Comparison of ENCODE assay signal across 14 cellular contexts in the genomic region with DNA sequence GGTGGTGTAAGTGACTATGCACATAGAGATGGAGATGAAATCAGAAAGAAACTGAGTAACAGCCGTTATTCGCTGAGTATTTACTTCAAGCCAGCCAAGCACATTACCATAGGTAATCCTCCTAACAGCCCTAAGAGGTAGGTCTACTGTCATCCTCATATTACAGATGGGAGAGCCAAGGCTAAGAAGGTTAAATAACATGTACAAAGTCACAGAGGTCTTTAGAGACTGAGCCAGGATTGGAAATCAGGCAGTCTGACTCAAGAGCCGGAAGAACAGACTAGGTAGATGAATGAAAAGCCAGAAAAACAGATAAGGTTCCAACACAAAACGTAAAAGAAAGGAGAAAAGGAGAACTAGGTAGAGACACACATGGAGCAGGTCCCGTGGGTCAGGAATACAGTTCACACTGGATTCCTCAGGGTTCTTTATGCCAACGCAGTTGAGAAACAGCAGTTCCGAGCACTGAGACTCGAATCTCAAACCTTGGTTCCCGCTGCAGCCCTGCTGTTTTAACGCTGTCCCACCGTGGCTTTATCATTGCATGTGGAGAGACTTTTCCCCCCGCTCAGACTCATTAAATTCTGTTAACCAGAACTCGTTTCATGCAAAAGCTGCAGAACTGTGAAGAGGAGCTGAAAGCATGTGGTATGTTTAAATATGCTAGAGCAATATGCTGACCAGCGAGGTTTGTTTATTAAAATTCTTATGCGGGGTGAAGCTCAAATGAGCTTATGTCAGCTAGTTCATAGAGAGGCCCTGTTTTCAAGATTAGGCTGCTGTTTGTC.
A peak's percentile ranks its signal among the peaks of the same experiment; 100 is the strongest.
DNase-seq lines count a peak whose midpoint lies in the region; ATAC-seq, FAIRE-seq and TF ChIP-seq lines count a peak whose summit lies in the region.
"Had no signal": no experiment of that assay in that cellular context is flagged by ENCODE, and none has a peak within 500 bp of the region (broad histone marks: within the 10 kb centered on the region; RNA-seq: fewer than 3 reads in every experiment).

No MANE protein-coding gene starts in this region.

- H3K27me3 ChIP-seq in K562 (ENCODE audit: control insufficient read depth in 2 of 2, insufficient read depth in 2 of 2, low read length in 2 of 2), result no peaks in the 10 kb centered on the region
- no peaks in the 10 kb centered on the region for H3K27me3 ChIP-seq in spleen (replicated peaks in 1 of 7)
- H3K27me3 ChIP-seq: upper lobe of right lung had no signal

- no peak for TF ChIP-seq CTCF in K562 (IDR thresholded peaks at IDR 0.05 in 2 of 3, conservative IDR thresholded peaks at IDR 0.05 in 1 of 3; ENCODE audit: insufficient read depth in 2 of 3, low read depth in 1 of 3, low read length in 3 of 3)
- no peak for TF ChIP-seq CTCF in spleen (IDR thresholded peaks at IDR 0.05 in 8 of 11, conservative IDR thresholded peaks at IDR 0.05 in 3 of 11)
- no peak for TF ChIP-seq CTCF in RWPE1 (conservative IDR thresholded peaks at IDR 0.05; ENCODE audit: low read depth)

- no peaks in the 10 kb centered on the region for H3K79me2 ChIP-seq in K562 (ENCODE audit: control insufficient read depth, insufficient read depth, low read length)

- peak; percentile 11 for FAIRE-seq in K562 (lab: Jason Lieb, UNC)

- POLR2A ChIA-PET in activated CD4-positive, alpha-beta T cell treated with anti-CD3 and anti-CD28 coated beads, Interleukin-2, amount 10 ng/mL, durations not matched to agents 7 days and 5 days (lab: Charles Lee), result no interaction called here
- POLR2A ChIA-PET in K562 (lab: Yijun Ruan, JAX), result interaction anchor here (0.6 to 1.4 kb wide), 2 partner anchors 12 to 15 kb away, joined by 3 read pairs; no protein-coding TSS in a partner anchor
- POLR2A ChIA-PET in RWPE1 (lab: Yijun Ruan, JAX; ENCODE audit: low non-redundant PET), result no interaction called here

- H3K9me3 ChIP-seq in K562 (replicated peaks; ENCODE audit: control insufficient read depth, insufficient read depth, low read depth, low read length), result no peaks in the 10 kb centered on the region
- H3K9me3 ChIP-seq in spleen, result no peaks in the 10 kb centered on the region
- H3K9me3 ChIP-seq: upper lobe of right lung had no signal

- in situ Hi-C loops in K562 (cut with MboI), result no loop called here

- BruUV-seq in K562 (replicated peaks; lab: Mats Ljungman, UMichigan), result no TSS peak

- H3K27ac Mint-ChIP-seq in activated CD4-positive, alpha-beta T cell treated with anti-CD3 and anti-CD28 coated beads, Interleukin-2, amount 10 ng/mL, durations not matched to agents 7 days and 5 days, result peak overlapping the region; percentile 79

- H3K4me3 Mint-ChIP-seq in activated CD4-positive, alpha-beta T cell treated with anti-CD3 and anti-CD28 coated beads, Interleukin-2, amount 10 ng/mL, durations not matched to agents 7 days and 5 days, result no peak overlapping the region

- no peaks in the 10 kb centered on the region for H4K20me1 ChIP-seq in K562 (replicated peaks; ENCODE audit: control insufficient read depth, insufficient read depth, low read length)

- peaks cover 5% of the 10 kb centered on the region for H3K36me3 Mint-ChIP-seq in activated CD4-positive, alpha-beta T cell treated with anti-CD3 and anti-CD28 coated beads, Interleukin-2, amount 10 ng/mL, durations not matched to agents 7 days and 5 days (ENCODE audit: low read depth)

- H3K27me3 Mint-ChIP-seq in activated CD4-positive, alpha-beta T cell treated with anti-CD3 and anti-CD28 coated beads, Interleukin-2, amount 10 ng/mL, durations not matched to agents 7 days and 5 days, result peaks cover 2% of the 10 kb centered on the region

- TF ChIP-seq RAD21 in K562 (CRISPR knock-in tag; conservative IDR thresholded peaks at IDR 0.05 in 1 of 2, IDR thresholded peaks at IDR 0.05 in 1 of 2), result no peak

- H3K36me3 ChIP-seq in K562 (ENCODE audit: control insufficient read depth, insufficient read depth, low read length), result no peaks in the 10 kb centered on the region
- H3K36me3 ChIP-seq in spleen, result no peaks in the 10 kb centered on the region
- H3K36me3 ChIP-seq: upper lobe of right lung had no signal

- H3K9ac ChIP-seq in K562 (ENCODE audit: insufficient read depth in 1 of 2, low read depth in 2 of 2, low read length in 2 of 2), result peak overlapping the region in 1 of 2 experiments; percentile 33; a peak in 1 of 4 replicates
- H3K9ac ChIP-seq: GM23248 had no signal

- H2AFZ ChIP-seq in K562 (ENCODE audit: low read depth, low read length), result peak overlapping the region; percentile 69
- H2AFZ ChIP-seq: GM23248 had no signal

- H3K4me1 ChIP-seq in K562 (replicated peaks in 1 of 2; ENCODE audit: control insufficient read depth in 2 of 2, insufficient read depth in 2 of 2, low read length in 2 of 2) (peaks cover 0 to 13% of the 10 kb centered on the region in 2 experiments; a peak in 3 of 5 replicates), spleen (peaks cover 20 to 59% (median 40%) of the 10 kb centered on the region in 6 donors)

- no peak for DNase-seq in activated CD4-positive, alpha-beta T cell treated with anti-CD3 and anti-CD28 coated beads, Interleukin-2, amount 10 ng/mL, durations not matched to agents 7 days and 5 days
- no peak for DNase-seq in activated CD4-positive, alpha-beta T cell treated with anti-CD3 and anti-CD28 coated beads for 4 hours
- DNase-seq in NCI-H526 treated with DMSO at 0.1 percent for 48 hours (lab: John Stamatoyannopoulos, UW), result peak; percentile 66
- DNase-seq in K562 (ENCODE audit: extremely low read depth in 1 of 4, low spot score in 3 of 4), result no peak
- no peak for DNase-seq in spleen
- DNase-seq in RWPE1 (ENCODE audit: low spot score), result no peak
- DNase-seq in NCI-H1930 (lab: John Stamatoyannopoulos, UW), result no peak
- DNase-seq: activated CD4-positive, CD25-positive, alpha-beta regulatory T cell; activated effector memory CD4-positive, alpha-beta T cell treated with Interleukin-2 at 50 U/mL for 16 hours; caudate nucleus; GM23248; hippocampal formation; upper lobe of right lung had no signal

- H3K27ac ChIP-seq in K562 (ENCODE audit: extremely low read depth, low read depth, low read length), result no peak overlapping the region
- peak overlapping the region; percentile 55 to 84 (median 68) for H3K27ac ChIP-seq in spleen
- no peak overlapping the region for H3K27ac ChIP-seq in RWPE1
- H3K27ac ChIP-seq: GM23248, upper lobe of right lung had no signal

- ATAC-seq in K562 (peak; percentile 56), HG03457 (IDR thresholded peaks at IDR 0.05; ENCODE audit: unreplicated experiment) (no peak)
- ATAC-seq: upper lobe of right lung had no signal

- peaks cover 10% of the 10 kb centered on the region for H3K9me3 Mint-ChIP-seq in activated CD4-positive, alpha-beta T cell treated with anti-CD3 and anti-CD28 coated beads, Interleukin-2, amount 10 ng/mL, durations not matched to agents 7 days and 5 days

- 28% methylated on average over 15 of the region's 15 CpGs for WGBS in K562 (ENCODE audit: insufficient coverage, low coverage, missing lambda C conversion rate)
- WGBS in spleen, 5 donors, result 70 to 76% (median 74%) methylated on average over 15 of the region's 15 CpGs

- H3K4me1 Mint-ChIP-seq in activated CD4-positive, alpha-beta T cell treated with anti-CD3 and anti-CD28 coated beads, Interleukin-2, amount 10 ng/mL, durations not matched to agents 7 days and 5 days, result peaks cover 27% of the 10 kb centered on the region

- no peak overlapping the region for H3K4me3 ChIP-seq in K562
- no peak overlapping the region for H3K4me3 ChIP-seq in spleen
- H3K4me3 ChIP-seq: GM23248, upper lobe of right lung had no signal

- H3K4me2 ChIP-seq in K562 (ENCODE audit: insufficient read depth, low read length), result peak overlapping the region; percentile 56

- no peak for TF ChIP-seq EP300 in K562 (IDR thresholded peaks at IDR 0.05; ENCODE audit: low read length)

- CTCF ChIA-PET in activated CD4-positive, alpha-beta T cell treated with anti-CD3 and anti-CD28 coated beads, Interleukin-2, amount 10 ng/mL, durations not matched to agents 7 days and 5 days (lab: Charles Lee), result interaction anchor here (0.5 to 1.3 kb wide), 2 partner anchors 19 to 133 kb away, joined by 4 to 5 read pairs; no protein-coding TSS in a partner anchor
- CTCF ChIA-PET in K562 (lab: Yijun Ruan, JAX; ENCODE audit: low intra/inter-chr PET ratio), result no interaction called here
- CTCF ChIA-PET in RWPE1 (lab: Yijun Ruan, JAX), result interaction anchor here (0.6 kb wide), 1 partner anchor 19 kb away, joined by 3 read pairs; no protein-coding TSS in a partner anchor

- TF ChIP-seq POLR2A in K562 (conservative IDR thresholded peaks at IDR 0.05) (no peak), spleen (IDR thresholded peaks at IDR 0.05) (no peak)

- intact Hi-C loops in K562 (cut with micrococcal nuclease), result no loop called here
- intact Hi-C loops in spleen (cut with DNase I; ENCODE audit: low total_unique reads), result no loop called here

- no peaks in the 10 kb centered on the region for H3K9me1 ChIP-seq in K562 (ENCODE audit: control insufficient read depth, insufficient read depth, low read length)

TF ChIP-seq in K562, 482 proteins besides CTCF, POLR2A, EP300 and RAD21 (continues in another document):
- no peak for TF ChIP-seq THAP7 (CRISPR knock-in tag; IDR thresholded peaks at IDR 0.05)
- no peak for TF ChIP-seq RFX1 (IDR thresholded peaks at IDR 0.05)
- TF ChIP-seq SIN3B (IDR thresholded peaks at IDR 0.05; ENCODE audit: low read depth), result no peak
- no peak for TF ChIP-seq ESRRB (CRISPR knock-in tag; IDR thresholded peaks at IDR 0.05; ENCODE audit: borderline replicate concordance)
- TF ChIP-seq ZKSCAN1 (IDR thresholded peaks at IDR 0.05; ENCODE audit: low read depth, low read length), result no peak
- TF ChIP-seq MAFG (tag; conservative IDR thresholded peaks at IDR 0.05), result 0 out of 2 replicates have a peak, but pooled peaks have one; percentile 20

Comparison
In these comparisons a context has a peak if more than half of its experiments do, and no peak if none do; other contexts are left out.
1. H3K27ac ChIP-seq: peak in spleen (8 of 8); none in K562 (single experiment) and RWPE1 (single experiment).